ENCODE assay signal across 1 cellular context in the genomic region with DNA sequence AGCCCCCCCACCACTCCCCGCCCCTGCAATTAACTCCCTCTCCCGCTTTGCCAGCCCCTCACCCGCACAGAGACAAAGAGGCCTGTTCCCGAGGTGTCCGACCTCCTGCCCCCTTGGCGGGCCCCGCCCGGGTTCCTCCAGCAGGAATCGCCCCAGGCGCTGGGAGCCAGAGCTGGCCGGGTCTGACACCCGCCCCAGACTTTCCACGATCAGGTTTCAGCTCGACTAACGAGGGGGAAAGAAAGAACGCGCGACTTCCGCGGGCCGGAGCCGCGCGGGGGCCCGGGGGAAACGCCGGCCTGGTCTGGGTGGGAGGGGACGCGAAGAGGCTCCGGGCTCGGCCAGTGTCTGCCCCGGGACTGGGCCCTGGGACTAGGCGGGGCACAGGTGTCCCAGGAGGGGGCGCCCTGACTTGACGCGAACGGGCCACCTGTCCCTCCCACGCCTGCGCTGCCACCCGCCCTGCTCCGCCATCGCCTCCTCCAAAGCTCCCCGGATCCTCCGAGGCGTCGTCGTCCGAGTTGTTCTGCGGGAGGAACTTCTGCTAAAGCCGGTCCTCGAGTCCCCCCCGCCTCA.
TF ChIP-seq lines count a peak whose summit lies in the region.

No MANE protein-coding gene starts in this region.

TF ChIP-seq in endothelial cell of umbilical vein, 7 proteins besides CTCF, POLR2A, EP300 and RAD21:
- TF ChIP-seq POLR2AphosphoS5 (IDR thresholded peaks at IDR 0.05; ENCODE audit: insufficient read depth, low read depth, low read length) = no peak
- TF ChIP-seq MYC (IDR thresholded peaks at IDR 0.05; ENCODE audit: low read depth, low read length) = no peak
- no peak for TF ChIP-seq GATA2 (IDR thresholded peaks at IDR 0.05; ENCODE audit: insufficient read depth, insufficient read length, low read depth, low read length)
- TF ChIP-seq JUN (IDR thresholded peaks at IDR 0.05; ENCODE audit: borderline replicate concordance, insufficient read depth, insufficient read length, low read depth) = no peak
- TF ChIP-seq FOS (IDR thresholded peaks at IDR 0.05; ENCODE audit: borderline replicate concordance, insufficient read depth, low read length) = no peak
- TF ChIP-seq EZH2 (IDR thresholded peaks at IDR 0.05; ENCODE audit: borderline replicate concordance, low read depth, low read length, severe bottlenecking) = no peak
- TF ChIP-seq, protein P1, sequence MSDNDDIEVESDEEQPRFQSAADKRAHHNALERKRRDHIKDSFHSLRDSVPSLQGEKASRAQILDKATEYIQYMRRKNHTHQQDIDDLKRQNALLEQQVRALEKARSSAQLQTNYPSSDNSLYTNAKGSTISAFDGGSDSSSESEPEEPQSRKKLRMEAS (IDR thresholded peaks at IDR 0.05; ENCODE audit: insufficient read depth, insufficient read length) = no peak
TF ChIP-seq in endothelial cell of umbilical vein: peak in this region for 0.
